ENCODE assay signal across 1 cellular context in genomic region chr5:32098291-32098690, GRCh38.
TF ChIP-seq lines count a peak whose summit lies in the region.

No MANE protein-coding gene starts in this region.

TF ChIP-seq in WTC11, 78 proteins besides CTCF, POLR2A, EP300 and RAD21 (continued from another document):
- TF ChIP-seq ATF2 (CRISPR knock-in tag; IDR thresholded peaks at IDR 0.05; ENCODE audit: borderline replicate concordance, low read depth) (no peak), JUN (CRISPR knock-in tag; IDR thresholded peaks at IDR 0.05) (no peak), PRRX2 (CRISPR knock-in tag; IDR thresholded peaks at IDR 0.05) (no peak), ZNF512 (CRISPR knock-in tag; IDR thresholded peaks at IDR 0.05; ENCODE audit: borderline replicate concordance) (no peak), EMX1 (CRISPR knock-in tag; IDR thresholded peaks at IDR 0.05) (no peak), FOXK1 (CRISPR knock-in tag; IDR thresholded peaks at IDR 0.05) (no peak), ARID4B (CRISPR knock-in tag; IDR thresholded peaks at IDR 0.05; ENCODE audit: borderline replicate concordance) (no peak), ZSCAN18 (CRISPR knock-in tag; IDR thresholded peaks at IDR 0.05) (no peak)
- TF ChIP-seq, protein P1, sequence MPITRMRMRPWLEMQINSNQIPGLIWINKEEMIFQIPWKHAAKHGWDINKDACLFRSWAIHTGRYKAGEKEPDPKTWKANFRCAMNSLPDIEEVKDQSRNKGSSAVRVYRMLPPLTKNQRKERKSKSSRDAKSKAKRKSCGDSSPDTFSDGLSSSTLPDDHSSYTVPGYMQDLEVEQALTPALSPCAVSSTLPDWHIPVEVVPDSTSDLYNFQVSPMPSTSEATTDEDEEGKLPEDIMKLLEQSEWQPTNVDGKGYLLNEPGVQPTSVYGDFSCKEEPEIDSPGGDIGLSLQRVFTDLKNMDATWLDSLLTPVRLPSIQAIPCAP (CRISPR knock-in tag; IDR thresholded peaks at IDR 0.05): no peak
